1 cellular context compared by ENCODE assay signal in genomic region chrX:66625525-66625924, GRCh38.
TF ChIP-seq lines count a peak whose summit lies in the region.

No MANE protein-coding gene starts in this region.

TF ChIP-seq in HepG2, 621 proteins besides CTCF, POLR2A, EP300 and RAD21:
- TF ChIP-seq TFAP4 (IDR thresholded peaks at IDR 0.05; ENCODE audit: borderline replicate concordance, low read depth), result no peak
- TF ChIP-seq YEATS4 (CRISPR knock-in tag; IDR thresholded peaks at IDR 0.05; ENCODE audit: borderline replicate concordance), result no peak
- no peak for TF ChIP-seq RBFOX2 (IDR thresholded peaks at IDR 0.05; ENCODE audit: low read depth, low read length)
- TF ChIP-seq TMF1 (CRISPR knock-in tag; IDR thresholded peaks at IDR 0.05; ENCODE audit: low read depth), result no peak
- no peak for TF ChIP-seq ZNF234 (CRISPR knock-in tag; conservative IDR thresholded peaks at IDR 0.05)
- no peak for TF ChIP-seq PAX8 (CRISPR knock-in tag; IDR thresholded peaks at IDR 0.05; ENCODE audit: borderline replicate concordance)
- no peak for TF ChIP-seq PLSCR1 (CRISPR knock-in tag; IDR thresholded peaks at IDR 0.05; ENCODE audit: borderline replicate concordance)
- TF ChIP-seq CEBPG (CRISPR knock-in tag; IDR thresholded peaks at IDR 0.05), result no peak
- TF ChIP-seq, protein P1, sequence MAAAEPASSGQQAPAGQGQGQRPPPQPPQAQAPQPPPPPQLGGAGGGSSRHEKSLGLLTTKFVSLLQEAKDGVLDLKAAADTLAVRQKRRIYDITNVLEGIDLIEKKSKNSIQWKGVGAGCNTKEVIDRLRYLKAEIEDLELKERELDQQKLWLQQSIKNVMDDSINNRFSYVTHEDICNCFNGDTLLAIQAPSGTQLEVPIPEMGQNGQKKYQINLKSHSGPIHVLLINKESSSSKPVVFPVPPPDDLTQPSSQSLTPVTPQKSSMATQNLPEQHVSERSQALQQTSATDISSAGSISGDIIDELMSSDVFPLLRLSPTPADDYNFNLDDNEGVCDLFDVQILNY (CRISPR knock-in tag; conservative IDR thresholded peaks at IDR 0.05), result no peak
- no peak for TF ChIP-seq ZNF788 (CRISPR knock-in tag; IDR thresholded peaks at IDR 0.05; ENCODE audit: borderline replicate concordance)
- no peak for TF ChIP-seq ZNF510 (CRISPR knock-in tag; IDR thresholded peaks at IDR 0.05; ENCODE audit: low read depth)
- TF ChIP-seq, protein P2, sequence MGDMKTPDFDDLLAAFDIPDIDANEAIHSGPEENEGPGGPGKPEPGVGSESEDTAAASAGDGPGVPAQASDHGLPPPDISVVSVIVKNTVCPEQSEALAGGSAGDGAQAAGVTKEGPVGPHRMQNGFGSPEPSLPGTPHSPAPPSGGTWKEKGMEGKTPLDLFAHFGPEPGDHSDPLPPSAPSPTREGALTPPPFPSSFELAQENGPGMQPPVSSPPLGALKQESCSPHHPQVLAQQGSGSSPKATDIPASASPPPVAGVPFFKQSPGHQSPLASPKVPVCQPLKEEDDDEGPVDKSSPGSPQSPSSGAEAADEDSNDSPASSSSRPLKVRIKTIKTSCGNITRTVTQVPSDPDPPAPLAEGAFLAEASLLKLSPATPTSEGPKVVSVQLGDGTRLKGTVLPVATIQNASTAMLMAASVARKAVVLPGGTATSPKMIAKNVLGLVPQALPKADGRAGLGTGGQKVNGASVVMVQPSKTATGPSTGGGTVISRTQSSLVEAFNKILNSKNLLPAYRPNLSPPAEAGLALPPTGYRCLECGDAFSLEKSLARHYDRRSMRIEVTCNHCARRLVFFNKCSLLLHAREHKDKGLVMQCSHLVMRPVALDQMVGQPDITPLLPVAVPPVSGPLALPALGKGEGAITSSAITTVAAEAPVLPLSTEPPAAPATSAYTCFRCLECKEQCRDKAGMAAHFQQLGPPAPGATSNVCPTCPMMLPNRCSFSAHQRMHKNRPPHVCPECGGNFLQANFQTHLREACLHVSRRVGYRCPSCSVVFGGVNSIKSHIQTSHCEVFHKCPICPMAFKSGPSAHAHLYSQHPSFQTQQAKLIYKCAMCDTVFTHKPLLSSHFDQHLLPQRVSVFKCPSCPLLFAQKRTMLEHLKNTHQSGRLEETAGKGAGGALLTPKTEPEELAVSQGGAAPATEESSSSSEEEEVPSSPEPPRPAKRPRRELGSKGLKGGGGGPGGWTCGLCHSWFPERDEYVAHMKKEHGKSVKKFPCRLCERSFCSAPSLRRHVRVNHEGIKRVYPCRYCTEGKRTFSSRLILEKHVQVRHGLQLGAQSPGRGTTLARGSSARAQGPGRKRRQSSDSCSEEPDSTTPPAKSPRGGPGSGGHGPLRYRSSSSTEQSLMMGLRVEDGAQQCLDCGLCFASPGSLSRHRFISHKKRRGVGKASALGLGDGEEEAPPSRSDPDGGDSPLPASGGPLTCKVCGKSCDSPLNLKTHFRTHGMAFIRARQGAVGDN (CRISPR knock-in tag; IDR thresholded peaks at IDR 0.05), result no peak
- TF ChIP-seq SAFB2 (CRISPR knock-in tag; IDR thresholded peaks at IDR 0.05; ENCODE audit: borderline replicate concordance, low read depth), result no peak
- no peak for TF ChIP-seq FOXC1 (CRISPR knock-in tag; IDR thresholded peaks at IDR 0.05; ENCODE audit: borderline replicate concordance)
- TF ChIP-seq CBX1 (IDR thresholded peaks at IDR 0.05; ENCODE audit: low read depth), result no peak
- TF ChIP-seq CC2D1A (CRISPR knock-in tag; IDR thresholded peaks at IDR 0.05), result no peak
- no peak for TF ChIP-seq ARID2 (CRISPR knock-in tag; IDR thresholded peaks at IDR 0.05; ENCODE audit: borderline replicate concordance)
- no peak for TF ChIP-seq RXRA (CRISPR knock-in tag; IDR thresholded peaks at IDR 0.05)
- TF ChIP-seq, protein P3, sequence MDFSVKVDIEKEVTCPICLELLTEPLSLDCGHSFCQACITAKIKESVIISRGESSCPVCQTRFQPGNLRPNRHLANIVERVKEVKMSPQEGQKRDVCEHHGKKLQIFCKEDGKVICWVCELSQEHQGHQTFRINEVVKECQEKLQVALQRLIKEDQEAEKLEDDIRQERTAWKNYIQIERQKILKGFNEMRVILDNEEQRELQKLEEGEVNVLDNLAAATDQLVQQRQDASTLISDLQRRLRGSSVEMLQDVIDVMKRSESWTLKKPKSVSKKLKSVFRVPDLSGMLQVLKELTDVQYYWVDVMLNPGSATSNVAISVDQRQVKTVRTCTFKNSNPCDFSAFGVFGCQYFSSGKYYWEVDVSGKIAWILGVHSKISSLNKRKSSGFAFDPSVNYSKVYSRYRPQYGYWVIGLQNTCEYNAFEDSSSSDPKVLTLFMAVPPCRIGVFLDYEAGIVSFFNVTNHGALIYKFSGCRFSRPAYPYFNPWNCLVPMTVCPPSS (IDR thresholded peaks at IDR 0.05), result no peak
- no peak for TF ChIP-seq PITX1 (CRISPR knock-in tag; IDR thresholded peaks at IDR 0.05)
